In the genomic region with DNA sequence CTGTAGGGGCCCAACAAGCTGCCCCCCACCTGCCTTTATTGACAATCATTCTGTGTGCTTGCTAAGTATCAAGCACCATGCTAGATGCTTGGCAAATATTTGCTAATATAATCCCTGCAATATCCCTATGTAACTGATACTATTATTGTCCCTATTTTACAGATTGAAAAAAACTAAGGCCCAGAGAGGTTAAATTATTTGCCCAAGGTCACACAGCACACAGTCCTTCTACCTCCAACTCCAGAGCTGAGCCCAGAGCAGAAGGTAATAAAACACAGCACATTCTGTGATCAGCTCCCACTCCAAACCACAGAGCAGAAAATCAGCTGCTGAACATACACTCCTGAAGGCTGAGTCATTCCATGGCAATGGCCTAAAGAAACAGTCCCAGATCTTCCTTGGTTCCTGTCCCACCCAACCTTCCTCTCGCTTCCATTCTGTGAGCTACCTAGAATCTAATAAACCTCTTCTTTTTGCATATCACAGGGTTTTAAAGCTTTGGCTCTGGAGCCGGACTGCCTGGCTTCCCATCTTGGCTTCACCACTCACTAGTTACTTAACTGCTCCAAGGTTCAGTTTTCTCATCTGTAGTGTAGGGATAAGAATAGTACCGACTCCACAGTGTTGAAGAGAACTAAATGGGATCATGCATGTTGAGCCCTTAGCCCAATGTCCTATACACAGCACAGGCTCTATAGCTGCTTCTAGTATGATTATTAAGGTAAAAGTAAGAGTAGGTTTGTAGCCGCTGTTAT, we compare ENCODE assay signal across 15 cellular contexts.
A peak's percentile ranks its signal among the peaks of the same experiment; 100 is the strongest.
DNase-seq lines count a peak whose midpoint lies in the region; ATAC-seq and TF ChIP-seq lines count a peak whose summit lies in the region.
"Had no signal": no experiment of that assay in that cellular context is flagged by ENCODE, and none has a peak within 500 bp of the region (broad histone marks: within the 10 kb centered on the region; RNA-seq: fewer than 3 reads in every experiment).

No MANE protein-coding gene starts in this region.

- 0 out of 22 replicates have a peak, but pooled peaks cover 0 to 4% (median 0%) of the 10 kb centered on the region in 11 experiments for H3K9me3 ChIP-seq in BLaER1 treated with 17β-estradiol and CSF1 and Interleukin-3, amounts not matched to agents 10 nM and 100 nM (replicated peaks in 1 of 11)
- H3K9me3 ChIP-seq in MG63 (peaks cover 9% of the 10 kb centered on the region), psoas muscle (no peaks in the 10 kb centered on the region)
- H3K9me3 ChIP-seq: Caco-2, pancreas had no signal

- H3K4me3 ChIP-seq in BLaER1 treated with 17β-estradiol and CSF1 and Interleukin-3, amounts not matched to agents 10 nM and 100 nM = no peak overlapping the region
- H3K4me3 ChIP-seq in MG63 (no peak overlapping the region), psoas muscle (no peak overlapping the region)
- H3K4me3 ChIP-seq: lung, pancreas had no signal

- 40 to 68% (median 41%) methylated on average over 4 of the region's 4 CpGs for whole genome bisulfite sequencing in psoas muscle, 3 donors

- ATAC-seq in psoas muscle = peak; percentile 76 to 84 (median 83)
- ATAC-seq in GM21786 (IDR thresholded peaks at IDR 0.05; ENCODE audit: unreplicated experiment) = no peak
- no peak for ATAC-seq in HG03457 (IDR thresholded peaks at IDR 0.05; ENCODE audit: unreplicated experiment)

- H3K27ac ChIP-seq in BLaER1 treated with 17β-estradiol and CSF1 and Interleukin-3, amounts not matched to agents 10 nM and 100 nM = no peak overlapping the region
- peak overlapping the region; percentile 79 for H3K27ac ChIP-seq in psoas muscle
- H3K27ac ChIP-seq: pancreas, WERI-Rb-1 had no signal

- no peak for TF ChIP-seq CTCF in psoas muscle (IDR thresholded peaks at IDR 0.05)

- H3K27me3 ChIP-seq in BLaER1 treated with 17β-estradiol and CSF1 and Interleukin-3, amounts not matched to agents 10 nM and 100 nM = no peaks in the 10 kb centered on the region
- no peaks in the 10 kb centered on the region for H3K27me3 ChIP-seq in MG63
- no peaks in the 10 kb centered on the region for H3K27me3 ChIP-seq in psoas muscle (ENCODE audit: insufficient read depth in 3 of 3, low read length in 2 of 3)
- H3K27me3 ChIP-seq: pancreas had no signal

- H3K9ac ChIP-seq in BLaER1 treated with 17β-estradiol and CSF1 and Interleukin-3, amounts not matched to agents 10 nM and 100 nM = no peak overlapping the region

- no peaks in the 10 kb centered on the region for H4K20me1 ChIP-seq in BLaER1 treated with 17β-estradiol and CSF1 and Interleukin-3, amounts not matched to agents 10 nM and 100 nM

- peaks cover 0 to 10% (median 9%) of the 10 kb centered on the region in 10 experiments; a peak in 11 of 20 replicates for H3K4me1 ChIP-seq in BLaER1 treated with 17β-estradiol and CSF1 and Interleukin-3, amounts not matched to agents 10 nM and 100 nM
- no peaks in the 10 kb centered on the region for H3K4me1 ChIP-seq in psoas muscle
- H3K4me1 ChIP-seq: Caco-2, pancreas had no signal

- H3K36me3 ChIP-seq in BLaER1 treated with 17β-estradiol and CSF1 and Interleukin-3, amounts not matched to agents 10 nM and 100 nM = no peaks in the 10 kb centered on the region
- H3K36me3 ChIP-seq in MG63 (no peaks in the 10 kb centered on the region), psoas muscle (ENCODE audit: insufficient read depth in 1 of 2, low read depth in 1 of 2) (no peaks in the 10 kb centered on the region)
- H3K36me3 ChIP-seq: pancreas, WERI-Rb-1 had no signal

- peak overlapping the region in 7 of 11 experiments; percentile 13 to 52 (median 42); a peak in 11 of 22 replicates for H3K4me2 ChIP-seq in BLaER1 treated with 17β-estradiol and CSF1 and Interleukin-3, amounts not matched to agents 10 nM and 100 nM

- DNase-seq in MG63 = peak; percentile 79
- DNase-seq in dermis blood vessel endothelial cell = peak; percentile 6
- DNase-seq in psoas muscle = no peak
- DNase-seq in globus pallidus (ENCODE audit: low spot score) = no peak
- no peak for DNase-seq in SKM-1 treated with dmso at 0.1 percent for 144 hours (lab: John Stamatoyannopoulos, UW; ENCODE audit: unreplicated experiment)
- DNase-seq: activated T-cell treated with anti-CD3 and anti-CD28 coated beads, Interleukin-2, amount 50 U/mL, for 48 hours; Caco-2; glutamatergic neuron; NCI-H2171 treated with DMSO at 0.1 percent for 48 hours; pancreas; WERI-Rb-1 had no signal

- intact Hi-C loops in psoas muscle (cut with DNase I) = no loop called here

Comparison
In these comparisons a context has a peak if more than half of its experiments do, and no peak if none do; other contexts are left out.
1. DNase-seq: peak in MG63 (single experiment) and dermis blood vessel endothelial cell (single experiment); none in psoas muscle (0 of 2), globus pallidus (single experiment) and SKM-1 treated with dmso at 0.1 percent for 144 hours (single experiment).
2. ATAC-seq: peak in psoas muscle (4 of 4); none in GM21786 (single experiment) and HG03457 (single experiment).